In genomic region chr12:26821212-26821701, GRCh38 we compare ENCODE assay signal across 16 cellular contexts. TPM values are rescaled to one million over a fixed set of nuclear protein-coding genes. Genes with fewer than 3 reads are reported as not detected.
DNase-seq lines count a peak whose midpoint lies in the region; ATAC-seq and TF ChIP-seq lines count a peak whose summit lies in the region.
"Had no signal": no experiment of that assay in that cellular context is flagged by ENCODE, and none has a peak within 500 bp of the region (broad histone marks: within the 10 kb centered on the region; RNA-seq: fewer than 3 reads in every experiment).

No MANE protein-coding gene starts in this region.

- ATAC-seq in GM19324 (IDR thresholded peaks at IDR 0.05; ENCODE audit: low FRiP score, unreplicated experiment), result no peak
- ATAC-seq in HG02763 (IDR thresholded peaks at IDR 0.05; ENCODE audit: unreplicated experiment), result no peak
- no peak for ATAC-seq in gastrocnemius medialis
- ATAC-seq: foreskin keratinocyte had no signal

- peak overlapping the region; percentile 65 for H3K27ac Mint-ChIP-seq in dendritic cell treated with granulocyte-macrophage colony-stimulating factor and Interleukin-4, amounts not matched to agents 40 ng/mL and 50 ng/mL, for 4 days
- H3K27ac Mint-ChIP-seq: activated CD4-positive, alpha-beta memory T cell treated with anti-CD3 and anti-CD28 coated beads for 36 hours; T-helper 1 cell treated with Interleukin-12 subunit alpha and Interleukin-12 subunit beta and Interleukin-4 antibody, amounts not matched to agents 30 μg/mL and 1 μg/mL, for 36 hours had no signal

- no peaks in the 10 kb centered on the region for H3K27me3 ChIP-seq in gastrocnemius medialis
- H3K27me3 ChIP-seq: BLaER1, foreskin keratinocyte had no signal

- no peaks in the 10 kb centered on the region for H3K9me3 ChIP-seq in gastrocnemius medialis
- H3K9me3 ChIP-seq: BLaER1 had no signal

- intact Hi-C loops in dendritic cell treated with granulocyte-macrophage colony-stimulating factor and Interleukin-4, amounts not matched to agents 40 ng/mL and 50 ng/mL, for 4 days (cut with micrococcal nuclease), result no loop called here
- intact Hi-C loops in gastrocnemius medialis (cut with DNase I; ENCODE audit: low total_unique reads), result no loop called here

- TF ChIP-seq POLR2A in gastrocnemius medialis (IDR thresholded peaks at IDR 0.05), result no peak

- no peak for TF ChIP-seq CTCF in gastrocnemius medialis (IDR thresholded peaks at IDR 0.05 in 4 of 5, conservative IDR thresholded peaks at IDR 0.05 in 1 of 5)

- H3K36me3 ChIP-seq in gastrocnemius medialis, result no peaks in the 10 kb centered on the region
- H3K36me3 ChIP-seq: BLaER1 had no signal

- peaks cover 19% of the 10 kb centered on the region for H3K36me3 Mint-ChIP-seq in dendritic cell treated with granulocyte-macrophage colony-stimulating factor and Interleukin-4, amounts not matched to agents 40 ng/mL and 50 ng/mL, for 4 days (ENCODE audit: low read depth)
- H3K36me3 Mint-ChIP-seq: activated CD4-positive, alpha-beta memory T cell treated with anti-CD3 and anti-CD28 coated beads for 36 hours had no signal

- H3K4me1 Mint-ChIP-seq in dendritic cell treated with granulocyte-macrophage colony-stimulating factor and Interleukin-4, amounts not matched to agents 40 ng/mL and 50 ng/mL, for 4 days (ENCODE audit: low read depth), result peaks cover 60% of the 10 kb centered on the region

- peaks cover 6 to 8% of the 10 kb centered on the region in 2 donors for H3K4me1 ChIP-seq in gastrocnemius medialis
- H3K4me1 ChIP-seq: BLaER1 had no signal

- H3K27ac ChIP-seq in gastrocnemius medialis, result no peak overlapping the region
- H3K27ac ChIP-seq: BLaER1, foreskin keratinocyte, HL-60 had no signal

- in situ Hi-C loops in gastrocnemius medialis (cut with MboI; ENCODE audit: low sequenced_read_pairs in 4 of 4), result no loop called here

- no peak overlapping the region for H3K4me3 ChIP-seq in gastrocnemius medialis
- H3K4me3 ChIP-seq: BLaER1 had no signal

- DNase-seq in AG08395 (ENCODE audit: low spot score), result peak; percentile 4
- DNase-seq in M059J (ENCODE audit: low read depth), result peak; percentile 54
- DNase-seq in midbrain (lab: John Stamatoyannopoulos, UW), result peak; percentile 40
- DNase-seq in gastrocnemius medialis, result no peak
- no peak for DNase-seq in NCI-H146 (lab: John Stamatoyannopoulos, UW)
- DNase-seq: activated CD4-positive, alpha-beta memory T cell treated with anti-CD3 and anti-CD28 coated beads for 36 hours; foreskin keratinocyte; NCI-H2171 treated with DMSO at 0.1 percent for 48 hours; stimulated activated CD4-positive, alpha-beta T cell treated with anti-CD3 and anti-CD28 coated beads, Interleukin-4, amount 100 ng/mL, for 1 hour; stimulated activated naive CD4-positive, alpha-beta T cell had no signal

- H3K4me3 Mint-ChIP-seq in dendritic cell treated with granulocyte-macrophage colony-stimulating factor and Interleukin-4, amounts not matched to agents 40 ng/mL and 50 ng/mL, for 4 days, result no peak overlapping the region
- H3K4me3 Mint-ChIP-seq: activated CD4-positive, alpha-beta memory T cell treated with anti-CD3 and anti-CD28 coated beads for 36 hours; T-helper 1 cell treated with Interleukin-12 subunit alpha and Interleukin-12 subunit beta and Interleukin-4 antibody, amounts not matched to agents 30 μg/mL and 1 μg/mL, for 36 hours had no signal

- H3K27me3 Mint-ChIP-seq in dendritic cell treated with granulocyte-macrophage colony-stimulating factor and Interleukin-4, amounts not matched to agents 40 ng/mL and 50 ng/mL, for 4 days, result no peaks in the 10 kb centered on the region
- H3K27me3 Mint-ChIP-seq: activated CD4-positive, alpha-beta memory T cell treated with anti-CD3 and anti-CD28 coated beads for 36 hours had no signal

- H3K9me3 Mint-ChIP-seq in dendritic cell treated with granulocyte-macrophage colony-stimulating factor and Interleukin-4, amounts not matched to agents 40 ng/mL and 50 ng/mL, for 4 days, result no peaks in the 10 kb centered on the region
- H3K9me3 Mint-ChIP-seq: activated CD4-positive, alpha-beta memory T cell treated with anti-CD3 and anti-CD28 coated beads for 36 hours; T-helper 1 cell treated with Interleukin-12 subunit alpha and Interleukin-12 subunit beta and Interleukin-4 antibody, amounts not matched to agents 30 μg/mL and 1 μg/mL, for 36 hours had no signal

RNA-seq across cellular contexts. Expression of gene ITPR2, which starts 11.7 kb away (rescaled TPM):
- total RNA-seq in M059J (2014; rRNA removed; shearing (Covaris generic)), result 9.6 and 13.6 TPM in 2 replicates
- 10 to 100 TPM in 1 of 4 donors, 1 to 10 TPM in 3; 3.8 to 23.8 (median 4.1) TPM for total RNA-seq in gastrocnemius medialis

Comparison
In these comparisons a context has a peak if more than half of its experiments do, and no peak if none do; other contexts are left out.
1. DNase-seq: peak in AG08395 (single experiment), M059J (single experiment) and midbrain (single experiment); none in gastrocnemius medialis (0 of 2) and NCI-H146 (single experiment).